Comparison of ENCODE assay signal across 8 cellular contexts in genomic region chr9:92325991-92326500, GRCh38. TPM values are rescaled to one million over a fixed set of nuclear protein-coding genes. Genes with fewer than 3 reads are reported as not detected.
DNase-seq lines count a peak whose midpoint lies in the region; ATAC-seq and TF ChIP-seq lines count a peak whose summit lies in the region.

No MANE protein-coding gene starts in this region.

- no peak for ATAC-seq in activated naive CD8-positive, alpha-beta T cell treated with anti-CD3 and anti-CD28 coated beads, Interleukin-2, amount 10 ng/mL, durations not matched to agents 7 days and 5 days (ENCODE audit: low read depth)
- no peak for ATAC-seq in GM21423 (IDR thresholded peaks at IDR 0.05; ENCODE audit: unreplicated experiment)

- TF ChIP-seq CTCF in stomach (IDR thresholded peaks at IDR 0.05): no peak

- POLR2A ChIA-PET in activated naive CD8-positive, alpha-beta T cell treated with anti-CD3 and anti-CD28 coated beads, Interleukin-2, amount 10 ng/mL, durations not matched to agents 7 days and 5 days (lab: Charles Lee): interaction anchor here (0.6 to 2.5 kb wide), 8 partner anchors 9 to 773 kb away, joined by 3 to 17 read pairs (median 4); partner anchors contain the start of gene IPPK

- no peak for TF ChIP-seq EP300 in stomach (IDR thresholded peaks at IDR 0.05)

- DNase-seq in NCI-H510A treated with DMSO at 0.1 percent for 48 hours (lab: John Stamatoyannopoulos, UW) (peak; percentile 49), NCI-H510A (lab: John Stamatoyannopoulos, UW) (no peak), stomach (no peak), NCI-H2081 treated with DMSO at 0.1 percent for 48 hours (lab: John Stamatoyannopoulos, UW) (no peak)
- no peak for DNase-seq in Jurkat, Clone E6-1 (ENCODE audit: low read depth, low spot score)
- no peak for DNase-seq in activated naive CD8-positive, alpha-beta T cell treated with anti-CD3 and anti-CD28 coated beads, Interleukin-2, amount 10 ng/mL, durations not matched to agents 7 days and 5 days

- H3K36me3 ChIP-seq in stomach: peaks cover 6 to 23% (median 22%) of the 10 kb centered on the region in 4 donors

- H3K4me1 ChIP-seq in stomach: peaks cover 10 to 51% (median 26%) of the 10 kb centered on the region in 4 donors

- 0 to 5% (median 1%) methylated on average over 13 to 30 of the region's 30 CpGs for WGBS in stomach, 5 donors

- peak overlapping the region; percentile 84 to 98 (median 94) for H3K27ac ChIP-seq in stomach

- H3K27ac Mint-ChIP-seq in activated naive CD8-positive, alpha-beta T cell treated with anti-CD3 and anti-CD28 coated beads, Interleukin-2, amount 10 ng/mL, durations not matched to agents 7 days and 5 days: peak overlapping the region; percentile 98

- H3K9me3 ChIP-seq in iPS-18c (ENCODE audit: control insufficient read depth, insufficient read depth, low read length) (no peaks in the 10 kb centered on the region), stomach (no peaks in the 10 kb centered on the region)

- H3K9me3 Mint-ChIP-seq in activated naive CD8-positive, alpha-beta T cell treated with anti-CD3 and anti-CD28 coated beads, Interleukin-2, amount 10 ng/mL, durations not matched to agents 7 days and 5 days: no peaks in the 10 kb centered on the region

- H3K4me3 Mint-ChIP-seq in activated naive CD8-positive, alpha-beta T cell treated with anti-CD3 and anti-CD28 coated beads, Interleukin-2, amount 10 ng/mL, durations not matched to agents 7 days and 5 days: peak overlapping the region; percentile 99

- no peaks in the 10 kb centered on the region for H3K27me3 ChIP-seq in stomach

- no peak for TF ChIP-seq POLR2A in stomach (IDR thresholded peaks at IDR 0.05)

- peaks cover 30% of the 10 kb centered on the region for H3K4me1 Mint-ChIP-seq in activated naive CD8-positive, alpha-beta T cell treated with anti-CD3 and anti-CD28 coated beads, Interleukin-2, amount 10 ng/mL, durations not matched to agents 7 days and 5 days

- H3K27me3 Mint-ChIP-seq in activated naive CD8-positive, alpha-beta T cell treated with anti-CD3 and anti-CD28 coated beads, Interleukin-2, amount 10 ng/mL, durations not matched to agents 7 days and 5 days: no peaks in the 10 kb centered on the region

- intact Hi-C loops in stomach (cut with DNase I; ENCODE audit: low total_unique reads): no loop called here

- H3K4me3 ChIP-seq in Jurkat, Clone E6-1 (ENCODE audit: low read length): peak overlapping the region; percentile 69
- H3K4me3 ChIP-seq in iPS-18c (ENCODE audit: insufficient read depth, low read depth, low read length): peak overlapping the region; percentile 85
- H3K4me3 ChIP-seq in stomach: peak overlapping the region; percentile 74 to 86 (median 84)

- peaks cover 4% of the 10 kb centered on the region for H3K36me3 Mint-ChIP-seq in activated naive CD8-positive, alpha-beta T cell treated with anti-CD3 and anti-CD28 coated beads, Interleukin-2, amount 10 ng/mL, durations not matched to agents 7 days and 5 days

RNA-seq across cellular contexts. Expression of gene CENPP, which starts 0.3 kb away (rescaled TPM):
- polyA plus RNA-seq in Jurkat, Clone E6-1 (2012; ENCODE audit: insufficient read depth, insufficient read length): 17.7 TPM
- total RNA-seq in activated naive CD8-positive, alpha-beta T cell treated with anti-CD3 and anti-CD28 coated beads, Interleukin-2, amount 10 ng/mL, durations not matched to agents 7 days and 5 days: 10 to 100 TPM; 19.6 to 20.6 TPM
- total RNA-seq in stomach: 10 to 100 TPM in 2 of 5 donors, 1 to 10 TPM in 3; 1.3 to 37.9 (median 6.4) TPM
- polyA plus RNA-seq in stomach: 1 to 10 TPM; 1.4 to 2.9 (median 2.4) TPM

RNA-seq across cellular contexts. Expression of gene NOL8, which starts 0.9 kb away (rescaled TPM):
- 40.5 TPM for polyA plus RNA-seq in Jurkat, Clone E6-1 (2012; ENCODE audit: insufficient read depth, insufficient read length)
- total RNA-seq in activated naive CD8-positive, alpha-beta T cell treated with anti-CD3 and anti-CD28 coated beads, Interleukin-2, amount 10 ng/mL, durations not matched to agents 7 days and 5 days: 10 to 100 TPM; 65.6 to 69.2 TPM
- total RNA-seq in stomach: 10 to 100 TPM; 20.4 to 75.4 (median 32.1) TPM
- polyA plus RNA-seq in stomach: 10 to 100 TPM; 11.9 to 22.2 (median 14.7) TPM

RNA-seq across cellular contexts. Expression of gene IARS1, which starts 32.5 kb away (rescaled TPM):
- polyA plus RNA-seq in Jurkat, Clone E6-1 (2012; ENCODE audit: insufficient read depth, insufficient read length): 148 TPM
- total RNA-seq in activated naive CD8-positive, alpha-beta T cell treated with anti-CD3 and anti-CD28 coated beads, Interleukin-2, amount 10 ng/mL, durations not matched to agents 7 days and 5 days: 100 to 1,000 TPM; 120 to 123 TPM
- total RNA-seq in stomach: 100 to 1,000 TPM in 3 of 5 donors, 10 to 100 TPM in 2; 59.5 to 328 (median 118) TPM
- polyA plus RNA-seq in stomach: 10 to 100 TPM; 11.0 to 22.2 (median 20.2) TPM
